Comparison of ENCODE assay signal across 23 cellular contexts in genomic region chr9:101893661-101894646, GRCh38.
"Had no signal": no experiment of that assay in that cellular context is flagged by ENCODE, and none has a peak within 500 bp of the region (broad histone marks: within the 10 kb centered on the region; RNA-seq: fewer than 3 reads in every experiment).

No MANE protein-coding gene starts in this region.

- H3K4me3 ChIP-seq: breast epithelium, PC-9 had no signal

- H2AFZ ChIP-seq: PC-9 had no signal

- H3K4me2 ChIP-seq: PC-9 had no signal

- H3K9me3 ChIP-seq: breast epithelium had no signal

- H3K27me3 ChIP-seq: breast epithelium had no signal

- H3K27ac ChIP-seq: breast epithelium, PC-9 had no signal

- H3K36me3 ChIP-seq: breast epithelium had no signal

- H3K4me1 ChIP-seq: breast epithelium had no signal

- ATAC-seq: activated CD8-positive, alpha-beta T cell treated with anti-CD3 and anti-CD28 coated beads, Interleukin-2, amount 10 ng/mL, durations not matched to agents 7 days and 5 days; T-cell; WTC11 had no signal

- DNase-seq: activated CD4-positive, alpha-beta T cell treated with anti-CD3 and anti-CD28 coated beads for 48 hours; activated CD4-positive, alpha-beta T cell treated with anti-CD3 and anti-CD28 coated beads, Interleukin-2, amount 50 U/mL, for 4 hours; activated CD4-positive, CD25-positive, alpha-beta regulatory T cell treated with anti-CD3 and anti-CD28 coated beads, Interleukin-2, amount 50 U/mL, for 72 hours; activated CD8-positive, alpha-beta memory T cell treated with anti-CD3 and anti-CD28 coated beads, Interleukin-2, amount 50 U/mL, for 48 hours; activated CD8-positive, alpha-beta T cell treated with anti-CD3 and anti-CD28 coated beads, Interleukin-2, amount 10 ng/mL, durations not matched to agents 7 days and 5 days; activated T-cell treated with anti-CD3 and anti-CD28 coated beads, Interleukin-2, amount 50 U/mL, for 1 hour; aorta; caudate nucleus; Kasumi-1; KBM-7; NCI-H1048; NCI-H1930; NCI-H345; NCI-H510A; NCI-H69; NK-92 treated with Interleukin-12 subunit alpha and Interleukin-12 subunit beta, amount 100 ng/mL, for 24 hours; PC-9; SHP77 treated with DMSO at 0.1 percent for 48 hours; T-cell; T-helper 2 cell; T1000 had no signal
